11 cellular contexts compared by ENCODE assay signal in the genomic region with DNA sequence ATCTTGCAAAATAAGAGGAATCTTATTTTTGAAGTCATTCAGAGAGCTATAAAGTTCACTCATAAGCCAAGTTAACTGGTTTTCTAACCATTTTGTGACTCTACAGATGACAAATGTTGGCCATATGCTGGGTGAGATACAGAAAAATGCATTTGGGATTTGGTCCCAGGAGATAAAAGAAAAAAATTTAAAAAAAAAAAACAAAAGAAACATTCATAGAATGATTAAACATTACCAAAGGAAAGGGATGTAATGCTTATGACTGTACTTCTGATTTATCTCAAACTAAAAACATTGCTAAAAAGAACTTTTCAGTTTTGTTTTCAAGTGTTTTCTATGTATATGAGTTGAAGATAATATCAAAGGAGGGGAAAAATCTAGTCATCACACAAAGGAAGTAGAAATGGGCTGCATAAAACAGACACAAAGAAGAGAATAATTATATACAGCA. TPM values are rescaled to one million over a fixed set of nuclear protein-coding genes. Genes with fewer than 3 reads are reported as not detected.
DNase-seq lines count a peak whose midpoint lies in the region; ATAC-seq and TF ChIP-seq lines count a peak whose summit lies in the region.
"Had no signal": no experiment of that assay in that cellular context is flagged by ENCODE, and none has a peak within 500 bp of the region (broad histone marks: within the 10 kb centered on the region; RNA-seq: fewer than 3 reads in every experiment).

No MANE protein-coding gene starts in this region.

- H3K4me1 ChIP-seq in heart left ventricle, result peaks cover 0 to 40% (median 0%) of the 10 kb centered on the region in 12 donors

- H3K4me1 Mint-ChIP-seq in CD14-positive monocyte, result peaks cover 6% of the 10 kb centered on the region

- H3K9me3 ChIP-seq in heart left ventricle, result no peaks in the 10 kb centered on the region
- H3K9me3 ChIP-seq: tibial nerve had no signal

- ATAC-seq in GM18858 (IDR thresholded peaks at IDR 0.05; ENCODE audit: unreplicated experiment), result peak; percentile 37
- ATAC-seq in HG03066 (IDR thresholded peaks at IDR 0.05; ENCODE audit: low read depth, unreplicated experiment), result peak; percentile 38
- ATAC-seq in activated naive CD4-positive, alpha-beta T cell treated with anti-CD3 and anti-CD28 coated beads, Interleukin-2, amount 50 U/mL, for 72 hours, result peak; percentile 93
- ATAC-seq in heart left ventricle, result no peak

- H3K27me3 Mint-ChIP-seq in CD14-positive monocyte (ENCODE audit: low read depth in 3 of 3), result peaks cover 0 to 1% (median 0%) of the 10 kb centered on the region in 3 donors

- H3K4me3 Mint-ChIP-seq in CD14-positive monocyte, result no peak overlapping the region

- H3K9me3 Mint-ChIP-seq in activated naive CD4-positive, alpha-beta T cell treated with anti-CD3 and anti-CD28 coated beads, Interleukin-2, amount 50 U/mL, for 72 hours, result no peaks in the 10 kb centered on the region
- peaks cover 0 to 2% (median 0%) of the 10 kb centered on the region in 7 donors for H3K9me3 Mint-ChIP-seq in CD14-positive monocyte

- no peak for TF ChIP-seq POLR2A in heart left ventricle (IDR thresholded peaks at IDR 0.05)

- peaks cover 20 to 65% of the 10 kb centered on the region in 2 donors for H3K36me3 Mint-ChIP-seq in activated naive CD4-positive, alpha-beta T cell treated with anti-CD3 and anti-CD28 coated beads, Interleukin-2, amount 50 U/mL, for 72 hours
- peaks cover 79 to 94% of the 10 kb centered on the region in 2 donors for H3K36me3 Mint-ChIP-seq in CD14-positive monocyte

- peak; percentile 26 for DNase-seq in AG08395 (ENCODE audit: low spot score)
- no peak for DNase-seq in activated naive CD4-positive, alpha-beta T cell treated with anti-CD3 and anti-CD28 coated beads, Interleukin-2, amount 50 U/mL, for 72 hours (ENCODE audit: low spot score in 2 of 2)
- no peak for DNase-seq in CD14-positive monocyte (ENCODE audit: low spot score)
- DNase-seq in heart left ventricle, result no peak
- no peak for DNase-seq in 8988T
- no peak for DNase-seq in NCI-H1930 (lab: John Stamatoyannopoulos, UW)
- DNase-seq: activated gamma-delta T cell, DMS 273 treated with DMSO at 0.1 percent for 48 hours had no signal

- no peaks in the 10 kb centered on the region for H3K27me3 ChIP-seq in heart left ventricle
- H3K27me3 ChIP-seq: tibial nerve had no signal

- H3K27ac ChIP-seq in heart left ventricle, result peak overlapping the region in 1 of 12 donors; percentile 51

- peak overlapping the region; percentile 87 to 96 for H3K27ac Mint-ChIP-seq in activated naive CD4-positive, alpha-beta T cell treated with anti-CD3 and anti-CD28 coated beads, Interleukin-2, amount 50 U/mL, for 72 hours
- no peak overlapping the region for H3K27ac Mint-ChIP-seq in CD14-positive monocyte

- H3K4me3 ChIP-seq in heart left ventricle, result no peak overlapping the region
- H3K4me3 ChIP-seq: tibial nerve had no signal

- no peak for TF ChIP-seq CTCF in CD14-positive monocyte (IDR thresholded peaks at IDR 0.05)
- TF ChIP-seq CTCF in heart left ventricle (IDR thresholded peaks at IDR 0.05), result no peak

- peaks cover 0 to 74% (median 53%) of the 10 kb centered on the region in 9 donors for H3K36me3 ChIP-seq in heart left ventricle

- intact Hi-C loops in CD14-positive monocyte (cut with micrococcal nuclease), result no loop called here
- intact Hi-C loops in heart left ventricle (cut with DNase I), result no loop called here

RNA-seq across cellular contexts. Expression of a gene that starts 43.1 kb away (rescaled TPM):
- total RNA-seq in activated naive CD4-positive, alpha-beta T cell treated with anti-CD3 and anti-CD28 coated beads, Interleukin-2, amount 50 U/mL, for 72 hours, result 10 to 100 TPM; 32.7 to 38.7 TPM
- polyA plus RNA-seq in CD14-positive monocyte (10 to 100 TPM; 44.7 to 53.6 TPM), heart left ventricle (1 to 10 TPM; 4.2 to 7.5 TPM)
- 10 to 100 TPM in 2 of 9 donors, 1 to 10 TPM in 7; 5.9 to 14.6 (median 7.3) TPM for total RNA-seq in heart left ventricle

Comparison
In these comparisons a context has a peak if more than half of its experiments do, and no peak if none do; other contexts are left out.
1. ATAC-seq: peak in GM18858 (single experiment), HG03066 (single experiment) and activated naive CD4-positive, alpha-beta T cell treated with anti-CD3 and anti-CD28 coated beads, Interleukin-2, amount 50 U/mL, for 72 hours (2 of 2); none in heart left ventricle (0 of 4).
2. H3K27ac Mint-ChIP-seq: peak in activated naive CD4-positive, alpha-beta T cell treated with anti-CD3 and anti-CD28 coated beads, Interleukin-2, amount 50 U/mL, for 72 hours (2 of 2); none in CD14-positive monocyte (0 of 7).